ENCODE assay signal across 1 cellular context in genomic region chr10:60731134-60731883, GRCh38.
TF ChIP-seq lines count a peak whose summit lies in the region.

No MANE protein-coding gene starts in this region.

TF ChIP-seq in GM12878, 131 proteins besides CTCF, POLR2A, EP300 and RAD21 (continued from another document):
- TF ChIP-seq CUX1 (IDR thresholded peaks at IDR 0.05; ENCODE audit: insufficient replicate concordance, low read depth, low read length) (no peak), RUNX3 (IDR thresholded peaks at IDR 0.05; ENCODE audit: low read length) (peak; percentile 58), CEBPZ (IDR thresholded peaks at IDR 0.05; ENCODE audit: low read depth, low read length) (no peak), BCLAF1 (IDR thresholded peaks at IDR 0.05) (no peak), FOS (IDR thresholded peaks at IDR 0.05; ENCODE audit: borderline replicate concordance, extremely low read depth, insufficient read length) (no peak), ASH2L (IDR thresholded peaks at IDR 0.05; ENCODE audit: borderline replicate concordance, low read depth) (no peak), MYB (IDR thresholded peaks at IDR 0.05; ENCODE audit: borderline replicate concordance, low read depth, low read length) (no peak), NFIC (IDR thresholded peaks at IDR 0.05; ENCODE audit: low read depth, low read length) (peak; percentile 31; the same call in 1 of the 2 replicates), E4F1 (IDR thresholded peaks at IDR 0.05; ENCODE audit: borderline replicate concordance, partially characterized antibody) (no peak), BMI1 (IDR thresholded peaks at IDR 0.05; ENCODE audit: borderline replicate concordance) (no peak)
